10 cellular contexts compared by ENCODE assay signal in the genomic region with DNA sequence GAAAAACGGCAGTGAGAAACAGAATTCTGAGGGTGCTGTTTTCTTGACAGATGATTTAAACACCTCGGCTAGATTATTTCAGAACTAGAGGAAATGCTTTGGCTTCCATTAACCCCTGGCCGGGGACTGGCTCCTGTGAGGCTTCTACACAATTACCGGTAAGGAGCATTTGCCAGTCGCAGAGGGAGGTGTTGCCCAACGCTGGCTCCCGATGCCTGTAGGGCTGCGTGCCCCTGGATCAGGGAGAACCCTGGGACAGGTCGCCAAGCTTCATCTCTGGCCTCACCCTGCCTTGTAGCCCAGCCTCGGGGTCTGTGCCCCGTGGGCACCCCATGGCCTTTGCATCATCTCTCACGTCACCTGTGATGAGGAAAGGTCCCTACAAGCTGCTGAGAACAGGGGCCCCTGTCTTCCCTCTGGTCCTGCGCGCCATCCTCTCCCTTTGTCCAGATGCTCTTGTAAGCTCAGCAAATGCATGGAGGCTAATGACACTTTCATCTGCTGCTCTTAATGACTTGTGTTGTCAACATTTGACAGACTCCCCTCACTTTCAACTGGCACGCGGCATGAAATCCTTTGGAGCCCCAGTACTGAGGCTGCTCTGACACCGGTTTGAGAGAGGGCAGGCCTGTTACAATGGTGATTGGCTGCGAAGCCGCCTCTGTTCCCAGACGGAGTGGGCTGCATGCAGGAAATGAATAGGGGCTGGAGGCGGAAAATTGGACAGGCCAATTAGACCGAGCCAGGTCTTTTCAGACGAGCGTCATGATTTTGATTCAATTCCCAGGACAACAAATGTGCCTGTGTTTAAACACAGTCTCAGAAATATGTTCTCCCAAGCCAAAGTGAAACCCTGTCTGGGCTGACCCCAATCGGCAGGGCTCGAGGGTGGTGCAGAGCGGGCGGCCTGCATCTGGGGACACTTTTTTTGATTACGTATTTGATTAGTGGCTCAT.
A peak's percentile ranks its signal among the peaks of the same experiment; 100 is the strongest.
DNase-seq lines count a peak whose midpoint lies in the region; ATAC-seq and TF ChIP-seq lines count a peak whose summit lies in the region.
"Had no signal": no experiment of that assay in that cellular context is flagged by ENCODE, and none has a peak within 500 bp of the region (broad histone marks: within the 10 kb centered on the region; RNA-seq: fewer than 3 reads in every experiment).

No MANE protein-coding gene starts in this region.

- H3K27me3 ChIP-seq in osteoblast (ENCODE audit: insufficient read depth, low read length) (no peaks in the 10 kb centered on the region), aorta (ENCODE audit: control insufficient read depth in 1 of 2, insufficient read depth in 2 of 2, low read length in 1 of 2) (no peaks in the 10 kb centered on the region)

- ATAC-seq in Right ventricle myocardium inferior (peak; percentile 93), aorta (ENCODE audit: low FRiP score) (peak; percentile 73), GM21381 (IDR thresholded peaks at IDR 0.05; ENCODE audit: unreplicated experiment) (no peak)

- peaks cover 22% of the 10 kb centered on the region for H3K9me3 Mint-ChIP-seq in glutamatergic neuron (ENCODE audit: unreplicated experiment)
- H3K9me3 Mint-ChIP-seq: activated B cell treated with CpG ODN at 0.5 μM for 24 hours had no signal

- H3K79me2 ChIP-seq in osteoblast (ENCODE audit: insufficient read depth, low read length), result no peaks in the 10 kb centered on the region

- H3K4me2 ChIP-seq in osteoblast (ENCODE audit: insufficient read depth, low read length), result peak overlapping the region; percentile 34

- intact Hi-C loops in Right ventricle myocardium inferior (cut with DNase I), result no loop called here
- intact Hi-C loops in cardiac septum (cut with DNase I), result loop anchor here (5.0 kb wide), 2 partner anchors 65 to 120 kb away; no protein-coding TSS in a partner anchor
- intact Hi-C loops in aorta (cut with DNase I), result no loop called here

- H3K4me3 ChIP-seq in osteoblast (ENCODE audit: insufficient read depth, low read length) (peak overlapping the region; percentile 27), aorta (ENCODE audit: low read length in 2 of 2) (no peak overlapping the region), foreskin fibroblast (ENCODE audit: low read depth in 1 of 2, low read length in 2 of 2) (no peak overlapping the region)

- peak overlapping the region; percentile 28 for H2AFZ ChIP-seq in osteoblast (ENCODE audit: low read length)

- H3K9me3 ChIP-seq in osteoblast (ENCODE audit: low read depth, low read length) (no peaks in the 10 kb centered on the region), aorta (ENCODE audit: control insufficient read depth, low read length) (no peaks in the 10 kb centered on the region)
- H3K9me3 ChIP-seq: tibial artery had no signal

- no peak for TF ChIP-seq CTCF in glutamatergic neuron (IDR thresholded peaks at IDR 0.05; ENCODE audit: partially characterized antibody, unreplicated experiment)
- no peak for TF ChIP-seq CTCF in osteoblast (IDR thresholded peaks at IDR 0.05; ENCODE audit: extremely low read depth, low read depth, low read length)
- TF ChIP-seq CTCF in foreskin fibroblast (IDR thresholded peaks at IDR 0.05; ENCODE audit: low read depth, low read length), result no peak

- H3K4me1 Mint-ChIP-seq in glutamatergic neuron (ENCODE audit: low read depth, unreplicated experiment), result peaks cover 33% of the 10 kb centered on the region
- H3K4me1 Mint-ChIP-seq: activated B cell treated with CpG ODN at 0.5 μM for 24 hours had no signal

- H3K27ac ChIP-seq in osteoblast (ENCODE audit: low read depth, low read length) (no peak overlapping the region), aorta (ENCODE audit: low read depth in 1 of 2, low read length in 2 of 2) (peak overlapping the region in 1 of 2 donors; percentile 11)

- no peaks in the 10 kb centered on the region for H4K20me1 ChIP-seq in osteoblast (ENCODE audit: insufficient read depth, low read length)

- 15 to 17% methylated on average over 29 of the region's 29 CpGs for whole genome bisulfite sequencing in aorta, 2 donors

- H3K36me3 Mint-ChIP-seq in glutamatergic neuron (ENCODE audit: unreplicated experiment), result peaks cover 21% of the 10 kb centered on the region

- H3K4me3 Mint-ChIP-seq in glutamatergic neuron (ENCODE audit: unreplicated experiment), result peak overlapping the region; percentile 8
- H3K4me3 Mint-ChIP-seq: activated B cell treated with CpG ODN at 0.5 μM for 24 hours had no signal

- peaks cover 7% of the 10 kb centered on the region for H3K27me3 Mint-ChIP-seq in glutamatergic neuron (ENCODE audit: unreplicated experiment)
- H3K27me3 Mint-ChIP-seq: activated B cell treated with CpG ODN at 0.5 μM for 24 hours had no signal

- H3K4me1 ChIP-seq in osteoblast (ENCODE audit: insufficient read depth, low read length) (peaks cover 3% of the 10 kb centered on the region), aorta (ENCODE audit: control insufficient read depth in 1 of 2, insufficient read depth in 2 of 2, low read length in 2 of 2) (no peaks in the 10 kb centered on the region)

- peak overlapping the region; percentile 71 for H3K27ac Mint-ChIP-seq in glutamatergic neuron (ENCODE audit: unreplicated experiment)
- H3K27ac Mint-ChIP-seq: activated B cell treated with CpG ODN at 0.5 μM for 24 hours had no signal

- H3K36me3 ChIP-seq in osteoblast (ENCODE audit: insufficient read depth, low read length), result no peaks in the 10 kb centered on the region
- H3K36me3 ChIP-seq in aorta (ENCODE audit: control insufficient read depth in 1 of 2, insufficient read depth in 2 of 2, low read length in 1 of 2), result no peaks in the 10 kb centered on the region

- DNase-seq in Right ventricle myocardium inferior (ENCODE audit: missing footprints) (no peak), cardiac septum (ENCODE audit: low spot score) (no peak), glutamatergic neuron (no peak), osteoblast (ENCODE audit: insufficient read length, low spot score, missing footprints) (peak; percentile 93), aorta (peak; percentile 64 to 79), foreskin fibroblast (no peak), H4 (ENCODE audit: low spot score) (no peak)
- DNase-seq: activated B cell treated with CpG ODN at 0.5 μM for 24 hours had no signal

Comparison
In these comparisons a context has a peak if more than half of its experiments do, and no peak if none do; other contexts are left out.
1. DNase-seq: peak in osteoblast (single experiment) and aorta (2 of 2); none in Right ventricle myocardium inferior (single experiment), cardiac septum (single experiment), glutamatergic neuron (single experiment), foreskin fibroblast (0 of 2) and H4 (single experiment).